Comparison of ENCODE assay signal across 8 cellular contexts in genomic region chr4:168318266-168318895, GRCh38. TPM values are rescaled to one million over a fixed set of nuclear protein-coding genes. Genes with fewer than 3 reads are reported as not detected.
DNase-seq lines count a peak whose midpoint lies in the region; ATAC-seq and TF ChIP-seq lines count a peak whose summit lies in the region.

TSS of gene DDX60 (minus strand) at chr4:168318752. CDS start at chr4:168311259, 7,493 bp downstream.

- H3K27ac Mint-ChIP-seq in naive B cell = peak within 1 kb of the TSS; percentile 97 to 99 (median 98)
- H3K27ac Mint-ChIP-seq in stimulated activated memory B cell treated with anti-CD40 and anti-IgM and Interleukin-4, amounts not matched to agents 10 μg/mL and 1 μg/mL and 100 μg/mL, for 72 hours = peak within 1 kb of the TSS; percentile 99

- no peaks in the 10 kb centered on the region for H3K36me3 ChIP-seq in OCI-LY3 (replicated peaks; ENCODE audit: low read depth, low read length)

- peaks cover 0 to 4% of the 10 kb centered on the region in 2 donors for H3K36me3 Mint-ChIP-seq in naive B cell
- no peaks in the 10 kb centered on the region for H3K36me3 Mint-ChIP-seq in stimulated activated memory B cell treated with anti-CD40 and anti-IgM and Interleukin-4, amounts not matched to agents 10 μg/mL and 1 μg/mL and 100 μg/mL, for 72 hours

- H3K4me1 ChIP-seq in OCI-LY3 (ENCODE audit: low read length) = peaks cover 12% of the 10 kb centered on the region

- H3K79me2 ChIP-seq in OCI-LY3 (ENCODE audit: low read length) = no peaks in the 10 kb centered on the region

- H3K9me3 Mint-ChIP-seq in naive B cell = peaks cover 0 to 2% (median 0%) of the 10 kb centered on the region in 7 donors
- no peaks in the 10 kb centered on the region for H3K9me3 Mint-ChIP-seq in stimulated activated memory B cell treated with anti-CD40 and anti-IgM and Interleukin-4, amounts not matched to agents 10 μg/mL and 1 μg/mL and 100 μg/mL, for 72 hours

- H2AFZ ChIP-seq in OCI-LY3 (ENCODE audit: low read depth, low read length) = peak within 1 kb of the TSS; percentile 99

- peak; percentile 59 for TF ChIP-seq CTCF in OCI-LY3 (IDR thresholded peaks at IDR 0.05; ENCODE audit: low read depth, low read length)

- H3K4me3 Mint-ChIP-seq in naive B cell = peak within 1 kb of the TSS; percentile 96 to 100 (median 98)
- peak within 1 kb of the TSS; percentile 97 for H3K4me3 Mint-ChIP-seq in stimulated activated memory B cell treated with anti-CD40 and anti-IgM and Interleukin-4, amounts not matched to agents 10 μg/mL and 1 μg/mL and 100 μg/mL, for 72 hours

- peak within 1 kb of the TSS; percentile 40 for H3K27ac ChIP-seq in OCI-LY3 (ENCODE audit: low read length)

- H3K27me3 ChIP-seq in OCI-LY3 (ENCODE audit: low read depth, low read length) = 0 out of 2 replicates have a peak, but pooled peaks cover 14% of the 10 kb centered on the region

- DNase-seq in COLO668 (lab: John Stamatoyannopoulos, UW; ENCODE audit: unreplicated experiment) = peak; percentile 86
- DNase-seq in HPDE6-E6E7 (ENCODE audit: extremely low spot score) = peak; percentile 34
- DNase-seq in activated T-helper 1 cell treated with Interleukin-2 at 50 U/mL for 16 hours (ENCODE audit: low read depth) = peak; percentile 73
- DNase-seq in fibroblast of gingiva (ENCODE audit: low read depth) = peak; percentile 61
- peak; percentile 83 for DNase-seq in naive B cell

- peak within 1 kb of the TSS; percentile 85 for H3K4me3 ChIP-seq in OCI-LY3 (ENCODE audit: low read length)

- peak within 1 kb of the TSS; percentile 85 for H3K4me2 ChIP-seq in OCI-LY3 (ENCODE audit: low read length)

- H3K4me1 Mint-ChIP-seq in naive B cell = peaks cover 14 to 35% (median 28%) of the 10 kb centered on the region in 3 donors
- peaks cover 21% of the 10 kb centered on the region for H3K4me1 Mint-ChIP-seq in stimulated activated memory B cell treated with anti-CD40 and anti-IgM and Interleukin-4, amounts not matched to agents 10 μg/mL and 1 μg/mL and 100 μg/mL, for 72 hours

- H3K9ac ChIP-seq in OCI-LY3 (ENCODE audit: low read length) = peak within 1 kb of the TSS; percentile 86

- no peaks in the 10 kb centered on the region for H3K9me3 ChIP-seq in OCI-LY3 (ENCODE audit: insufficient read depth, low read length)

- peak; percentile 97 for ATAC-seq in GM19463 (IDR thresholded peaks at IDR 0.05; ENCODE audit: unreplicated experiment)
- peak; percentile 98 to 99 for ATAC-seq in naive B cell (ENCODE audit: low read depth in 2 of 2)
- peak; percentile 97 for ATAC-seq in stimulated activated memory B cell treated with anti-CD40 and anti-IgM and Interleukin-4, amounts not matched to agents 10 μg/mL and 1 μg/mL and 100 μg/mL, for 72 hours

- H4K20me1 ChIP-seq in OCI-LY3 (ENCODE audit: insufficient read depth, low read length) = no peaks in the 10 kb centered on the region

- no peaks in the 10 kb centered on the region for H3K27me3 Mint-ChIP-seq in naive B cell
- no peaks in the 10 kb centered on the region for H3K27me3 Mint-ChIP-seq in stimulated activated memory B cell treated with anti-CD40 and anti-IgM and Interleukin-4, amounts not matched to agents 10 μg/mL and 1 μg/mL and 100 μg/mL, for 72 hours

RNA-seq across cellular contexts. Expression of gene DDX60, which starts in this region (rescaled TPM):
- 10 to 100 TPM in 5 of 6 donors, 1 to 10 TPM in 1; 9.4 to 24.7 (median 19.1) TPM for polyA plus RNA-seq in naive B cell (ENCODE audit: low read depth in 6 of 6)

Comparison
In these comparisons a context has a peak if more than half of its experiments do, and no peak if none do; other contexts are left out.
1. Peak in every context shown above with its lines: DNase-seq, ATAC-seq, H3K4me3 ChIP-seq and H3K27ac ChIP-seq.
2. DNase-seq: peak in every context shown above with its lines; median percentile 86 in COLO668; 83 in naive B cell; 73 in activated T-helper 1 cell treated with Interleukin-2 at 50 U/mL for 16 hours; 61 in fibroblast of gingiva; 34 in HPDE6-E6E7.